16 cellular contexts compared by ENCODE assay signal in the genomic region with DNA sequence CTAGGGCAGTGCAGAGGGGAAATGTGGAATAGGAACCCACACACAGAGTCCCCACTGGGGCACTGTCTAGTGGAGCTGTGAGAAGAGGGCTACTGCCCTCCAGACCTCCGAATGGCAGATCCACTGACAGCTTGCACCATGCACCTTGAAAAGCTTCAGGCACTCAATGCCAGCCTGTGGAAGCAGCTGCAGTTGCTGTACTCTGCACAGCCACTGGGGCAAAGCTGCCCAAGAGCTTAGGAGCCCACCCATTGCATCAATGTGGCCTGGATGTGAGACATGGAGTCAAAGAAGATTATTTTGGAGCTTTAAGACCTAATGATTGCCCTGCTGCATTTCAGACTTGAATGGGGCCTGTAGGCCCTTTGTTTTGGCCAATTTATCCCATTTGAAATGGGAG. TPM values are rescaled to one million over a fixed set of nuclear protein-coding genes. Genes with fewer than 3 reads are reported as not detected.
DNase-seq lines count a peak whose midpoint lies in the region; ATAC-seq and TF ChIP-seq lines count a peak whose summit lies in the region.
"Had no signal": no experiment of that assay in that cellular context is flagged by ENCODE, and none has a peak within 500 bp of the region (broad histone marks: within the 10 kb centered on the region; RNA-seq: fewer than 3 reads in every experiment).

No MANE protein-coding gene starts in this region.

- intact Hi-C loops in HCT116 (cut with micrococcal nuclease), result no loop called here

- no peaks in the 10 kb centered on the region for H3K9me2 ChIP-seq in HCT116 (ENCODE audit: insufficient read depth)

- no peaks in the 10 kb centered on the region for H3K27me3 ChIP-seq in HCT116 (ENCODE audit: insufficient read depth, low read length)

- TF ChIP-seq POLR2A in HCT116 (IDR thresholded peaks at IDR 0.05; ENCODE audit: borderline replicate concordance, extremely low read depth, insufficient read depth, insufficient read length), result no peak

- no peak overlapping the region for H2AFZ ChIP-seq in HCT116 (ENCODE audit: low read depth, low read length, poor library complexity, severe bottlenecking)
- H2AFZ ChIP-seq: GM23248 had no signal

- no peaks in the 10 kb centered on the region for H4K20me1 ChIP-seq in HCT116 (ENCODE audit: insufficient read depth)

- no peak overlapping the region for H3K27ac ChIP-seq in HCT116 (ENCODE audit: low read depth, low read length)
- H3K27ac ChIP-seq: C4-2B, GM23248, HL-60 had no signal

- RAD21 ChIA-PET in HCT116 (lab: Charles Lee; ENCODE audit: low non-redundant PET in 1 of 2, low total read pairs in 2 of 2, uncharacterized antibody in 2 of 2, unreplicated experiment in 2 of 2), result no interaction called here

- H3K9ac ChIP-seq in HCT116 (ENCODE audit: low read length), result no peak overlapping the region
- H3K9ac ChIP-seq: GM23248 had no signal

- H3K4me3 ChIP-seq in HCT116 (replicated peaks in 1 of 2; ENCODE audit: low read depth in 1 of 2, low read length in 2 of 2) (no peak overlapping the region), choroid plexus epithelial cell (ENCODE audit: low read depth, low read length) (no peak overlapping the region)
- H3K4me3 ChIP-seq: GM23248, K562 had no signal

- CTCF ChIA-PET in HCT116 (lab: Charles Lee), result no interaction called here

- no peaks in the 10 kb centered on the region for H3K4me1 ChIP-seq in HCT116 (ENCODE audit: control insufficient read depth in 1 of 2, insufficient read depth in 2 of 2, low read length in 2 of 2)

- DNase-seq in DMS53 (lab: John Stamatoyannopoulos, UW) (peak; percentile 8), DMS53 treated with DMSO at 0.1 percent for 48 hours (lab: John Stamatoyannopoulos, UW; ENCODE audit: unreplicated experiment) (no peak), HCT116 (ENCODE audit: low read depth, low spot score) (no peak), choroid plexus epithelial cell (ENCODE audit: low read depth) (no peak), amniotic stem cell (lab: John Stamatoyannopoulos, UW) (no peak), kidney tubule cell (ENCODE audit: low spot score) (no peak), GM19238 (ENCODE audit: insufficient read length, low spot score) (no peak)
- DNase-seq in activated CD4-positive, alpha-beta T cell treated with anti-CD3 and anti-CD28 coated beads for 4 hours, result no peak
- DNase-seq: 8988T; CD4-positive, alpha-beta memory T cell; DMS153; GM23248; Kasumi-1 had no signal

- peak; percentile 64 for ATAC-seq in HCT116
- ATAC-seq: K562 had no signal

- no TSS peak for BruUV-seq in HCT116 (replicated peaks; lab: Mats Ljungman, UMichigan)

- no peak for TF ChIP-seq RAD21 in HCT116 (IDR thresholded peaks at IDR 0.05; ENCODE audit: low read depth)

- no peaks in the 10 kb centered on the region for H3K36me3 ChIP-seq in HCT116 (ENCODE audit: control insufficient read depth in 1 of 2, insufficient read depth in 2 of 2, low read length in 2 of 2)

- H3K9me3 ChIP-seq in HCT116 (ENCODE audit: control insufficient read depth in 1 of 2, insufficient read depth in 1 of 2, low read depth in 1 of 2, low read length in 2 of 2), result peaks cover 0 to 6% of the 10 kb centered on the region in 2 experiments; a peak in 2 of 4 replicates

- 0 out of 6 replicates have a peak, but pooled peaks of 2 of the 3 experiments have one; percentile 13 to 16 for TF ChIP-seq CTCF in HCT116 (IDR thresholded peaks at IDR 0.05 in 2 of 3, conservative IDR thresholded peaks at IDR 0.05 in 1 of 3; ENCODE audit: borderline replicate concordance in 1 of 3, insufficient read depth in 1 of 3, low read depth in 2 of 3, low read length in 2 of 3)
- TF ChIP-seq CTCF in choroid plexus epithelial cell (conservative IDR thresholded peaks at IDR 0.05; ENCODE audit: low read depth, low read length), result peak; percentile 10

- no peak overlapping the region for H3K4me2 ChIP-seq in HCT116 (ENCODE audit: low read length)

- no peaks in the 10 kb centered on the region for H3K79me2 ChIP-seq in HCT116 (ENCODE audit: insufficient read depth, low read length)

- POLR2A ChIA-PET in HCT116 (lab: Charles Lee), result no interaction called here

TF ChIP-seq in HCT116, 20 proteins besides CTCF, POLR2A, EP300 and RAD21:
- TF ChIP-seq, protein P1, sequence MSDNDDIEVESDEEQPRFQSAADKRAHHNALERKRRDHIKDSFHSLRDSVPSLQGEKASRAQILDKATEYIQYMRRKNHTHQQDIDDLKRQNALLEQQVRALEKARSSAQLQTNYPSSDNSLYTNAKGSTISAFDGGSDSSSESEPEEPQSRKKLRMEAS (IDR thresholded peaks at IDR 0.05), result no peak
- TF ChIP-seq POLR2AphosphoS5 (IDR thresholded peaks at IDR 0.05; ENCODE audit: low read depth, low read length) (no peak), SIN3A (IDR thresholded peaks at IDR 0.05; ENCODE audit: low read depth) (no peak), EZH2 (IDR thresholded peaks at IDR 0.05) (no peak), SRF (IDR thresholded peaks at IDR 0.05; ENCODE audit: low read depth) (no peak), EZH2phosphoT487 (IDR thresholded peaks at IDR 0.05; ENCODE audit: borderline replicate concordance) (no peak), CBX3 (IDR thresholded peaks at IDR 0.05; ENCODE audit: low read depth) (no peak), ZNF274 (IDR thresholded peaks at IDR 0.05; ENCODE audit: low read depth, low read length) (no peak), JUND (IDR thresholded peaks at IDR 0.05) (no peak), ZFX (IDR thresholded peaks at IDR 0.05) (no peak), FOSL1 (IDR thresholded peaks at IDR 0.05; ENCODE audit: low read depth) (no peak)
- TF ChIP-seq, protein P2, sequence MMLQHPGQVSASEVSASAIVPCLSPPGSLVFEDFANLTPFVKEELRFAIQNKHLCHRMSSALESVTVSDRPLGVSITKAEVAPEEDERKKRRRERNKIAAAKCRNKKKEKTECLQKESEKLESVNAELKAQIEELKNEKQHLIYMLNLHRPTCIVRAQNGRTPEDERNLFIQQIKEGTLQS (IDR thresholded peaks at IDR 0.05), result no peak
- TF ChIP-seq, protein P3, sequence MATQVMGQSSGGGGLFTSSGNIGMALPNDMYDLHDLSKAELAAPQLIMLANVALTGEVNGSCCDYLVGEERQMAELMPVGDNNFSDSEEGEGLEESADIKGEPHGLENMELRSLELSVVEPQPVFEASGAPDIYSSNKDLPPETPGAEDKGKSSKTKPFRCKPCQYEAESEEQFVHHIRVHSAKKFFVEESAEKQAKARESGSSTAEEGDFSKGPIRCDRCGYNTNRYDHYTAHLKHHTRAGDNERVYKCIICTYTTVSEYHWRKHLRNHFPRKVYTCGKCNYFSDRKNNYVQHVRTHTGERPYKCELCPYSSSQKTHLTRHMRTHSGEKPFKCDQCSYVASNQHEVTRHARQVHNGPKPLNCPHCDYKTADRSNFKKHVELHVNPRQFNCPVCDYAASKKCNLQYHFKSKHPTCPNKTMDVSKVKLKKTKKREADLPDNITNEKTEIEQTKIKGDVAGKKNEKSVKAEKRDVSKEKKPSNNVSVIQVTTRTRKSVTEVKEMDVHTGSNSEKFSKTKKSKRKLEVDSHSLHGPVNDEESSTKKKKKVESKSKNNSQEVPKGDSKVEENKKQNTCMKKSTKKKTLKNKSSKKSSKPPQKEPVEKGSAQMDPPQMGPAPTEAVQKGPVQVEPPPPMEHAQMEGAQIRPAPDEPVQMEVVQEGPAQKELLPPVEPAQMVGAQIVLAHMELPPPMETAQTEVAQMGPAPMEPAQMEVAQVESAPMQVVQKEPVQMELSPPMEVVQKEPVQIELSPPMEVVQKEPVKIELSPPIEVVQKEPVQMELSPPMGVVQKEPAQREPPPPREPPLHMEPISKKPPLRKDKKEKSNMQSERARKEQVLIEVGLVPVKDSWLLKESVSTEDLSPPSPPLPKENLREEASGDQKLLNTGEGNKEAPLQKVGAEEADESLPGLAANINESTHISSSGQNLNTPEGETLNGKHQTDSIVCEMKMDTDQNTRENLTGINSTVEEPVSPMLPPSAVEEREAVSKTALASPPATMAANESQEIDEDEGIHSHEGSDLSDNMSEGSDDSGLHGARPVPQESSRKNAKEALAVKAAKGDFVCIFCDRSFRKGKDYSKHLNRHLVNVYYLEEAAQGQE (IDR thresholded peaks at IDR 0.05; ENCODE audit: low read depth), result no peak
TF ChIP-seq in HCT116: peak in this region for 0.

RNA-seq across cellular contexts. Expression of a gene that starts 21.7 kb away (rescaled TPM):
- total RNA-seq in HCT116 (2021; ENCODE audit: unreplicated experiment), result 20.8 TPM
- polyA plus RNA-seq in HCT116 (2012), result 6.9 and 8.6 TPM in 2 replicates
- total RNA-seq: GM23248 had no signal
- polyA plus RNA-seq: GM23248 had no signal
